14 cellular contexts compared by ENCODE assay signal in genomic region chr7:26858229-26858568, GRCh38. TPM values are rescaled to one million over a fixed set of nuclear protein-coding genes. Genes with fewer than 3 reads are reported as not detected.
A peak's percentile ranks its signal among the peaks of the same experiment; 100 is the strongest.
DNase-seq lines count a peak whose midpoint lies in the region; ATAC-seq and TF ChIP-seq lines count a peak whose summit lies in the region.
"Had no signal": no experiment of that assay in that cellular context is flagged by ENCODE, and none has a peak within 500 bp of the region (broad histone marks: within the 10 kb centered on the region; RNA-seq: fewer than 3 reads in every experiment).

No MANE protein-coding gene starts in this region.

- H3K9ac ChIP-seq in HUES64 (ENCODE audit: low read depth, low read length) (no peak overlapping the region), colonic mucosa (ENCODE audit: low read depth in 2 of 2, low read length in 2 of 2) (peak overlapping the region in 1 of 2 donors; percentile 95), MM.1S (ENCODE audit: low read length) (no peak overlapping the region)
- H3K9ac ChIP-seq: BLaER1 had no signal

- H3K4me1 ChIP-seq in HUES64 (ENCODE audit: insufficient read depth, low read length) (peaks cover 17% of the 10 kb centered on the region), colonic mucosa (no peaks in the 10 kb centered on the region), lower lobe of right lung (peaks cover 52% of the 10 kb centered on the region), suprapubic skin (peaks cover 14% of the 10 kb centered on the region), MM.1S (ENCODE audit: low read length) (no peaks in the 10 kb centered on the region; the same call in 1 of the 2 replicates)

- POLR2A ChIA-PET in activated CD4-positive, alpha-beta memory T cell treated with anti-CD3 and anti-CD28 coated beads, Interleukin-2, amount 10 ng/mL, durations not matched to agents 7 days and 5 days (lab: Charles Lee), result no interaction called here

- no peaks in the 10 kb centered on the region for H4K20me1 ChIP-seq in MM.1S (ENCODE audit: insufficient read depth, low read length)
- H4K20me1 ChIP-seq: BLaER1 had no signal

- WGBS in HUES64, result 37% methylated on average over 4 of the region's 4 CpGs
- 90% methylated on average over 4 of the region's 4 CpGs for WGBS in suprapubic skin

- intact Hi-C loops in colonic mucosa (cut with DNase I) (no loop called here), lower lobe of right lung (cut with DNase I) (loop anchor here (5.0 kb wide), 1 partner anchor 284 kb away; the partner anchor contains the start of gene HOXA5)

- no peak overlapping the region for H3K4me2 ChIP-seq in MM.1S (ENCODE audit: low read depth, low read length)
- H3K4me2 ChIP-seq: BLaER1 had no signal

- H3K27me3 ChIP-seq in HUES64 (ENCODE audit: insufficient read depth, low read length) (peaks cover 99% of the 10 kb centered on the region), colonic mucosa (no peaks in the 10 kb centered on the region), lower lobe of right lung (ENCODE audit: low read depth) (no peaks in the 10 kb centered on the region), suprapubic skin (no peaks in the 10 kb centered on the region), MM.1S (replicated peaks; ENCODE audit: insufficient read depth, low read length) (no peaks in the 10 kb centered on the region)

- H3K27me3 Mint-ChIP-seq in activated CD4-positive, alpha-beta memory T cell treated with anti-CD3 and anti-CD28 coated beads, Interleukin-2, amount 10 ng/mL, durations not matched to agents 7 days and 5 days, result peaks cover 52% of the 10 kb centered on the region

- no peak for DNase-seq in colonic mucosa
- DNase-seq in lower lobe of right lung, result no peak
- DNase-seq in suprapubic skin (ENCODE audit: low spot score in 2 of 2), result no peak
- no peak for DNase-seq in MM.1S
- DNase-seq in ureter (ENCODE audit: low spot score), result no peak
- no peak for DNase-seq in activated CD4-positive, alpha-beta memory T cell treated with anti-CD3 and anti-CD28 coated beads, Interleukin-2, amount 10 ng/mL, durations not matched to agents 7 days and 5 days
- DNase-seq: activated CD8-positive, alpha-beta memory T cell treated with anti-CD3 and anti-CD28 coated beads, Interleukin-2, amount 10 ng/mL, durations not matched to agents 7 days and 5 days; effector CD8-positive, alpha-beta T cell; EL; MV-4-11; NCI-H446 had no signal

- TF ChIP-seq EP300 in suprapubic skin (IDR thresholded peaks at IDR 0.05), result no peak

- no peak overlapping the region for H3K27ac ChIP-seq in HUES64 (ENCODE audit: low read depth, low read length)
- peak overlapping the region; percentile 51 for H3K27ac ChIP-seq in colonic mucosa
- peak overlapping the region; percentile 85 for H3K27ac ChIP-seq in lower lobe of right lung
- peak overlapping the region; percentile 74 for H3K27ac ChIP-seq in suprapubic skin
- no peak overlapping the region for H3K27ac ChIP-seq in MM.1S (ENCODE audit: low read length)
- H3K27ac ChIP-seq: BLaER1 had no signal

- TF ChIP-seq POLR2A in suprapubic skin (IDR thresholded peaks at IDR 0.05), result no peak

- H3K27ac Mint-ChIP-seq in activated CD4-positive, alpha-beta memory T cell treated with anti-CD3 and anti-CD28 coated beads, Interleukin-2, amount 10 ng/mL, durations not matched to agents 7 days and 5 days, result no peak overlapping the region
- H3K27ac Mint-ChIP-seq: activated CD8-positive, alpha-beta memory T cell treated with anti-CD3 and anti-CD28 coated beads, Interleukin-2, amount 10 ng/mL, durations not matched to agents 7 days and 5 days had no signal

- H3K4me3 ChIP-seq in HUES64 (ENCODE audit: low read length) (peak overlapping the region; percentile 42; the same call in 1 of the 2 replicates), colonic mucosa (no peak overlapping the region), lower lobe of right lung (peak overlapping the region; percentile 44), suprapubic skin (peak overlapping the region; percentile 40), MM.1S (ENCODE audit: low read length) (no peak overlapping the region)
- H3K4me3 ChIP-seq: BLaER1 had no signal

- H3F3A ChIP-seq in MM.1S (ENCODE audit: insufficient read depth, low read length), result 0 out of 2 replicates have a peak, but pooled peaks cover under 1% of the 10 kb centered on the region

- no peaks in the 10 kb centered on the region for H3K9me2 ChIP-seq in MM.1S (replicated peaks; ENCODE audit: insufficient read depth, low read length)

- TF ChIP-seq CTCF in colonic mucosa (IDR thresholded peaks at IDR 0.05) (no peak), lower lobe of right lung (IDR thresholded peaks at IDR 0.05) (no peak), suprapubic skin (IDR thresholded peaks at IDR 0.05) (no peak), MM.1S (IDR thresholded peaks at IDR 0.05; ENCODE audit: low read length) (no peak)

- H3K4me3 Mint-ChIP-seq in activated CD4-positive, alpha-beta memory T cell treated with anti-CD3 and anti-CD28 coated beads, Interleukin-2, amount 10 ng/mL, durations not matched to agents 7 days and 5 days, result no peak overlapping the region
- H3K4me3 Mint-ChIP-seq: activated CD8-positive, alpha-beta memory T cell treated with anti-CD3 and anti-CD28 coated beads, Interleukin-2, amount 10 ng/mL, durations not matched to agents 7 days and 5 days had no signal

- H3K36me3 Mint-ChIP-seq in activated CD4-positive, alpha-beta memory T cell treated with anti-CD3 and anti-CD28 coated beads, Interleukin-2, amount 10 ng/mL, durations not matched to agents 7 days and 5 days (ENCODE audit: low read depth), result no peaks in the 10 kb centered on the region

- CTCF ChIA-PET in activated CD4-positive, alpha-beta memory T cell treated with anti-CD3 and anti-CD28 coated beads, Interleukin-2, amount 10 ng/mL, durations not matched to agents 7 days and 5 days (lab: Charles Lee), result no interaction called here

- H3K9me3 Mint-ChIP-seq in activated CD4-positive, alpha-beta memory T cell treated with anti-CD3 and anti-CD28 coated beads, Interleukin-2, amount 10 ng/mL, durations not matched to agents 7 days and 5 days, result no peaks in the 10 kb centered on the region

- H3K79me2 ChIP-seq in MM.1S (ENCODE audit: low read length), result peaks cover 9% of the 10 kb centered on the region

- no peak overlapping the region for H2AFZ ChIP-seq in MM.1S (ENCODE audit: low read length)

- H3K4me1 Mint-ChIP-seq in activated CD4-positive, alpha-beta memory T cell treated with anti-CD3 and anti-CD28 coated beads, Interleukin-2, amount 10 ng/mL, durations not matched to agents 7 days and 5 days, result peaks cover 3% of the 10 kb centered on the region

- peak in 1 of 2 donors; percentile 19 for ATAC-seq in lower lobe of right lung
- no peak for ATAC-seq in GM18867 (IDR thresholded peaks at IDR 0.05; ENCODE audit: unreplicated experiment)
- ATAC-seq: activated CD8-positive, alpha-beta memory T cell treated with anti-CD3 and anti-CD28 coated beads, Interleukin-2, amount 10 ng/mL, durations not matched to agents 7 days and 5 days had no signal

- H3K9me3 ChIP-seq in HUES64 (ENCODE audit: insufficient read depth, low read depth, low read length), result no peaks in the 10 kb centered on the region
- H3K9me3 ChIP-seq in colonic mucosa, result no peaks in the 10 kb centered on the region
- no peaks in the 10 kb centered on the region for H3K9me3 ChIP-seq in lower lobe of right lung
- H3K9me3 ChIP-seq in suprapubic skin, result no peaks in the 10 kb centered on the region
- H3K9me3 ChIP-seq in MM.1S (replicated peaks; ENCODE audit: insufficient read depth, low read length), result no peaks in the 10 kb centered on the region

- H3K36me3 ChIP-seq in HUES64 (ENCODE audit: insufficient read depth, low read length), result no peaks in the 10 kb centered on the region
- H3K36me3 ChIP-seq in colonic mucosa, result no peaks in the 10 kb centered on the region
- H3K36me3 ChIP-seq in lower lobe of right lung, result no peaks in the 10 kb centered on the region
- H3K36me3 ChIP-seq in suprapubic skin, result no peaks in the 10 kb centered on the region
- H3K36me3 ChIP-seq in MM.1S (replicated peaks; ENCODE audit: insufficient read depth, low read length), result no peaks in the 10 kb centered on the region
- H3K36me3 ChIP-seq: BLaER1 had no signal

RNA-seq across cellular contexts. Expression of gene SKAP2, which starts 6.2 kb away (rescaled TPM):
- 3.9 TPM for polyA plus RNA-seq in HUES64 (2013, experiment 1 of 2)
- 5.2 TPM for polyA plus RNA-seq in HUES64 (2013, experiment 2 of 2)
- total RNA-seq in colonic mucosa (10 to 100 TPM; 41.6 to 46.9 TPM), lower lobe of right lung (75.0 TPM), suprapubic skin (10 to 100 TPM; 21.3 to 34.4 (median 23.9) TPM), ureter (63.5 TPM)
- total RNA-seq in activated CD4-positive, alpha-beta memory T cell treated with anti-CD3 and anti-CD28 coated beads, Interleukin-2, amount 10 ng/mL, durations not matched to agents 7 days and 5 days, result 10 to 100 TPM; 12.8 to 15.1 TPM

Comparison
In these comparisons a context has a peak if more than half of its experiments do, and no peak if none do; other contexts are left out.
1. H3K27ac ChIP-seq: peak in colonic mucosa (single experiment), lower lobe of right lung (single experiment) and suprapubic skin (single experiment); none in HUES64 (single experiment) and MM.1S (single experiment).
2. H3K4me3 ChIP-seq: peak in HUES64 (single experiment), lower lobe of right lung (single experiment) and suprapubic skin (single experiment); none in colonic mucosa (single experiment) and MM.1S (single experiment).